In genomic region chr11:66637557-66638176, GRCh38 we compare ENCODE assay signal across 8 cellular contexts. TPM values are rescaled to one million over a fixed set of nuclear protein-coding genes. Genes with fewer than 3 reads are reported as not detected.
A peak's percentile ranks its signal among the peaks of the same experiment; 100 is the strongest.
DNase-seq lines count a peak whose midpoint lies in the region; ATAC-seq, FAIRE-seq and TF ChIP-seq lines count a peak whose summit lies in the region.

No MANE protein-coding gene starts in this region.

- intact Hi-C loops in activated CD4-positive, alpha-beta T cell treated with anti-CD3 and anti-CD28 coated beads, Interleukin-2, amount 10 ng/mL, durations not matched to agents 24 days and 14 days (cut with micrococcal nuclease): loop anchor here (1.0 kb wide), 3 partner anchors 21 to 44 kb away; partner anchors contain the start of genes CCDC87, CCS, RBM14 and RBM4B
- intact Hi-C loops in sigmoid colon (cut with DNase I): loop anchor here (2.0 kb wide), 2 partner anchors 19 to 41 kb away; no protein-coding TSS in a partner anchor

- 26 to 36% methylated on average over 3 to 11 of the region's 12 CpGs for WGBS in gastroesophageal sphincter (ENCODE audit: low coverage in 1 of 2), 2 donors
- WGBS in sigmoid colon, 2 donors: 48 to 53% methylated on average over 12 of the region's 12 CpGs

- peaks cover 45% of the 10 kb centered on the region for H3K4me1 Mint-ChIP-seq in activated CD4-positive, alpha-beta T cell treated with anti-CD3 and anti-CD28 coated beads, Interleukin-2, amount 10 ng/mL, durations not matched to agents 24 days and 14 days

- H3K9me3 ChIP-seq in gastroesophageal sphincter: no peaks in the 10 kb centered on the region
- no peaks in the 10 kb centered on the region for H3K9me3 ChIP-seq in sigmoid colon

- H3K4me3 ChIP-seq in gastroesophageal sphincter: peak overlapping the region; percentile 23 to 78
- H3K4me3 ChIP-seq in sigmoid colon: peak overlapping the region; percentile 58 to 77 (median 74)

- peaks cover 68% of the 10 kb centered on the region for H3K36me3 Mint-ChIP-seq in activated CD4-positive, alpha-beta T cell treated with anti-CD3 and anti-CD28 coated beads, Interleukin-2, amount 10 ng/mL, durations not matched to agents 24 days and 14 days (ENCODE audit: low read depth)

- H3K27me3 ChIP-seq in gastroesophageal sphincter (no peaks in the 10 kb centered on the region), sigmoid colon (no peaks in the 10 kb centered on the region)

- TF ChIP-seq POLR2A in gastroesophageal sphincter (IDR thresholded peaks at IDR 0.05) (no peak), sigmoid colon (IDR thresholded peaks at IDR 0.05) (no peak), GM12891 (IDR thresholded peaks at IDR 0.05; ENCODE audit: low read depth, low read length) (no peak)

- FAIRE-seq in GM12891 (lab: Jason Lieb, UNC): no peak

- TF ChIP-seq EP300 in gastroesophageal sphincter (IDR thresholded peaks at IDR 0.05) (no peak), sigmoid colon (IDR thresholded peaks at IDR 0.05) (no peak)

- H3K36me3 ChIP-seq in gastroesophageal sphincter: peaks cover 0 to 23% of the 10 kb centered on the region in 2 donors
- H3K36me3 ChIP-seq in sigmoid colon: peaks cover 0 to 36% (median 6%) of the 10 kb centered on the region in 4 donors

- peak overlapping the region; percentile 98 for H3K27ac Mint-ChIP-seq in activated CD4-positive, alpha-beta T cell treated with anti-CD3 and anti-CD28 coated beads, Interleukin-2, amount 10 ng/mL, durations not matched to agents 24 days and 14 days

- no peak for DNase-seq in activated CD4-positive, alpha-beta T cell treated with anti-CD3 and anti-CD28 coated beads, Interleukin-2, amount 10 ng/mL, durations not matched to agents 24 days and 14 days
- DNase-seq in activated CD4-positive, alpha-beta T cell treated with anti-CD3 and anti-CD28 coated beads for 48 hours: no peak
- DNase-seq in sigmoid colon: peak; percentile 69
- no peak for DNase-seq in GM12891 (ENCODE audit: insufficient read length, low spot score)
- no peak for DNase-seq in UCSD-AML1 (lab: John Stamatoyannopoulos, UW; ENCODE audit: unreplicated experiment)
- DNase-seq in stimulated activated CD4-positive, alpha-beta T cell treated with anti-CD3 and anti-CD28 coated beads, Interleukin-2, amount 100 ng/mL, for 48 hours: no peak

- H3K9me3 Mint-ChIP-seq in activated CD4-positive, alpha-beta T cell treated with anti-CD3 and anti-CD28 coated beads, Interleukin-2, amount 10 ng/mL, durations not matched to agents 24 days and 14 days: no peaks in the 10 kb centered on the region

- TF ChIP-seq CTCF in gastroesophageal sphincter (IDR thresholded peaks at IDR 0.05) (no peak), sigmoid colon (IDR thresholded peaks at IDR 0.05) (peak in 1 of 4 experiments; percentile 17)

- H3K27ac ChIP-seq in gastroesophageal sphincter (peak overlapping the region; percentile 31 to 92 (median 90)), sigmoid colon (peak overlapping the region; percentile 89 to 92 (median 92))

- peak; percentile 14 for ATAC-seq in SK-N-SH treated with all-trans-retinoic acid at 6 μM for 48 hours
- ATAC-seq in gastroesophageal sphincter: no peak

- no peaks in the 10 kb centered on the region for H3K27me3 Mint-ChIP-seq in activated CD4-positive, alpha-beta T cell treated with anti-CD3 and anti-CD28 coated beads, Interleukin-2, amount 10 ng/mL, durations not matched to agents 24 days and 14 days

- H3K4me3 Mint-ChIP-seq in activated CD4-positive, alpha-beta T cell treated with anti-CD3 and anti-CD28 coated beads, Interleukin-2, amount 10 ng/mL, durations not matched to agents 24 days and 14 days: peak overlapping the region; percentile 91

- H3K4me1 ChIP-seq in gastroesophageal sphincter (peaks cover 20 to 71% (median 35%) of the 10 kb centered on the region in 3 donors), sigmoid colon (peaks cover 0 to 65% (median 58%) of the 10 kb centered on the region in 4 donors)

TF ChIP-seq in SK-N-SH treated with all-trans-retinoic acid at 6 μM for 48 hours, 23 proteins besides CTCF, POLR2A, EP300 and RAD21 (continues in another document):
- TF ChIP-seq, protein P1, sequence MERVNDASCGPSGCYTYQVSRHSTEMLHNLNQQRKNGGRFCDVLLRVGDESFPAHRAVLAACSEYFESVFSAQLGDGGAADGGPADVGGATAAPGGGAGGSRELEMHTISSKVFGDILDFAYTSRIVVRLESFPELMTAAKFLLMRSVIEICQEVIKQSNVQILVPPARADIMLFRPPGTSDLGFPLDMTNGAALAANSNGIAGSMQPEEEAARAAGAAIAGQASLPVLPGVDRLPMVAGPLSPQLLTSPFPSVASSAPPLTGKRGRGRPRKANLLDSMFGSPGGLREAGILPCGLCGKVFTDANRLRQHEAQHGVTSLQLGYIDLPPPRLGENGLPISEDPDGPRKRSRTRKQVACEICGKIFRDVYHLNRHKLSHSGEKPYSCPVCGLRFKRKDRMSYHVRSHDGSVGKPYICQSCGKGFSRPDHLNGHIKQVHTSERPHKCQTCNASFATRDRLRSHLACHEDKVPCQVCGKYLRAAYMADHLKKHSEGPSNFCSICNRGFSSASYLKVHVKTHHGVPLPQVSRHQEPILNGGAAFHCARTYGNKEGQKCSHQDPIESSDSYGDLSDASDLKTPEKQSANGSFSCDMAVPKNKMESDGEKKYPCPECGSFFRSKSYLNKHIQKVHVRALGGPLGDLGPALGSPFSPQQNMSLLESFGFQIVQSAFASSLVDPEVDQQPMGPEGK (CRISPR knock-in tag; IDR thresholded peaks at IDR 0.05; ENCODE audit: borderline replicate concordance): no peak
- no peak for TF ChIP-seq SNAI2 (CRISPR knock-in tag; IDR thresholded peaks at IDR 0.05)
- TF ChIP-seq ZNF8 (CRISPR knock-in tag; IDR thresholded peaks at IDR 0.05): no peak
- no peak for TF ChIP-seq ZNF565 (CRISPR knock-in tag; conservative IDR thresholded peaks at IDR 0.05; ENCODE audit: low read depth)
- no peak for TF ChIP-seq ISL1 (CRISPR knock-in tag; IDR thresholded peaks at IDR 0.05)
- TF ChIP-seq PPARA (CRISPR knock-in tag; IDR thresholded peaks at IDR 0.05; ENCODE audit: borderline replicate concordance): no peak

TF ChIP-seq in GM12891, 5 proteins besides CTCF, POLR2A, EP300 and RAD21:
- no peak for TF ChIP-seq TAF1 (IDR thresholded peaks at IDR 0.05; ENCODE audit: low read depth, low read length)
- no peak for TF ChIP-seq POU2F2 (IDR thresholded peaks at IDR 0.05; ENCODE audit: low read depth, low read length)
- TF ChIP-seq PAX5 (IDR thresholded peaks at IDR 0.05; ENCODE audit: insufficient read depth, low read length, severe bottlenecking): no peak
- TF ChIP-seq SPI1 (IDR thresholded peaks at IDR 0.05; ENCODE audit: low read depth, low read length): no peak
- TF ChIP-seq POLR2AphosphoS5 (IDR thresholded peaks at IDR 0.05; ENCODE audit: low read depth, low read length): no peak; the same call in 1 of the 2 replicates

RNA-seq across cellular contexts. Expression of gene RBM4, which starts 0.8 kb away (rescaled TPM):
- total RNA-seq in activated CD4-positive, alpha-beta T cell treated with anti-CD3 and anti-CD28 coated beads, Interleukin-2, amount 10 ng/mL, durations not matched to agents 24 days and 14 days: 109 and 133 TPM in 2 replicates
- total RNA-seq in gastroesophageal sphincter (100 to 1,000 TPM in 3 of 4 donors, 10 to 100 TPM in 1; 98.2 to 114 (median 102) TPM), sigmoid colon (100 to 1,000 TPM in 1 of 4 donors, 10 to 100 TPM in 3; 76.5 to 101 (median 86.2) TPM)
- 100 to 1,000 TPM in 1 of 3 donors, 10 to 100 TPM in 2; 75.4 to 103 (median 98.8) TPM for polyA plus RNA-seq in sigmoid colon
- 166 TPM for polyA plus RNA-seq in GM12891 (2012; ENCODE audit: low read depth, missing spikeins)

RNA-seq across cellular contexts. Expression of gene RBM14, which starts 21.2 kb away (rescaled TPM):
- 209 and 214 TPM in 2 replicates for total RNA-seq in activated CD4-positive, alpha-beta T cell treated with anti-CD3 and anti-CD28 coated beads, Interleukin-2, amount 10 ng/mL, durations not matched to agents 24 days and 14 days
- total RNA-seq in gastroesophageal sphincter (10 to 100 TPM; 25.6 to 66.6 (median 42.5) TPM), sigmoid colon (10 to 100 TPM; 23.7 to 51.8 (median 42.9) TPM)
- polyA plus RNA-seq in sigmoid colon: 10 to 100 TPM; 10.8 to 54.0 (median 15.7) TPM
- 47.4 TPM for polyA plus RNA-seq in GM12891 (2012; ENCODE audit: low read depth, missing spikeins)

RNA-seq across cellular contexts. Expression of gene RBM4B, which starts 40.0 kb away (rescaled TPM):
- total RNA-seq in activated CD4-positive, alpha-beta T cell treated with anti-CD3 and anti-CD28 coated beads, Interleukin-2, amount 10 ng/mL, durations not matched to agents 24 days and 14 days: 15.6 and 16.0 TPM in 2 replicates
- 10 to 100 TPM; 10.7 to 28.2 (median 12.3) TPM for total RNA-seq in gastroesophageal sphincter
- total RNA-seq in sigmoid colon: 10 to 100 TPM; 14.0 to 30.7 (median 16.6) TPM
- 10 to 100 TPM in 2 of 3 donors, 1 to 10 TPM in 1; 6.6 to 12.8 (median 10.4) TPM for polyA plus RNA-seq in sigmoid colon
- 11.9 TPM for polyA plus RNA-seq in GM12891 (2012; ENCODE audit: low read depth, missing spikeins)

RNA-seq across cellular contexts. Expression of gene CCS, which starts 44.7 kb away (rescaled TPM):
- 28.3 and 31.4 TPM in 2 replicates for total RNA-seq in activated CD4-positive, alpha-beta T cell treated with anti-CD3 and anti-CD28 coated beads, Interleukin-2, amount 10 ng/mL, durations not matched to agents 24 days and 14 days
- total RNA-seq in gastroesophageal sphincter (10 to 100 TPM; 28.1 to 41.7 (median 33.9) TPM), sigmoid colon (10 to 100 TPM; 26.0 to 43.1 (median 40.5) TPM)
- 10 to 100 TPM; 33.0 to 48.8 (median 44.6) TPM for polyA plus RNA-seq in sigmoid colon
- 39.5 TPM for polyA plus RNA-seq in GM12891 (2012; ENCODE audit: low read depth, missing spikeins)

RNA-seq across cellular contexts. Expression of gene CCDC87, which starts 44.8 kb away (rescaled TPM):
- total RNA-seq in activated CD4-positive, alpha-beta T cell treated with anti-CD3 and anti-CD28 coated beads, Interleukin-2, amount 10 ng/mL, durations not matched to agents 24 days and 14 days: 0.19 and 0.21 TPM in 2 replicates
- 1 to 10 TPM in 3 of 4 donors, under 1 TPM in 1; 0.27 to 1.2 (median 1.1) TPM for total RNA-seq in gastroesophageal sphincter
- under 1 TPM in 3 of 4 donors, not detected in 1; 0.14 to 0.71 (median 0.16) TPM for total RNA-seq in sigmoid colon
- polyA plus RNA-seq in sigmoid colon: under 1 TPM in 1 of 3 donors, not detected in 2; 0.28 TPM
- 0.08 TPM for polyA plus RNA-seq in GM12891 (2012; ENCODE audit: low read depth, missing spikeins)
